ENCODE assay signal across 1 cellular context in genomic region chr2:86107031-86107430, GRCh38.
TF ChIP-seq lines count a peak whose summit lies in the region.

No MANE protein-coding gene starts in this region.

TF ChIP-seq in IMR-90, 13 proteins besides CTCF, POLR2A, EP300 and RAD21 (continued from another document):
- TF ChIP-seq BHLHE40 (IDR thresholded peaks at IDR 0.05; ENCODE audit: low read depth, low read length) (no peak), CEBPB (IDR thresholded peaks at IDR 0.05; ENCODE audit: low read depth, low read length) (no peak), MAFK (IDR thresholded peaks at IDR 0.05; ENCODE audit: low read depth, low read length) (no peak), CHD1 (IDR thresholded peaks at IDR 0.05; ENCODE audit: low read depth, low read length) (no peak), MAZ (IDR thresholded peaks at IDR 0.05; ENCODE audit: borderline replicate concordance, low read depth, low read length) (no peak)
- TF ChIP-seq, protein P1, sequence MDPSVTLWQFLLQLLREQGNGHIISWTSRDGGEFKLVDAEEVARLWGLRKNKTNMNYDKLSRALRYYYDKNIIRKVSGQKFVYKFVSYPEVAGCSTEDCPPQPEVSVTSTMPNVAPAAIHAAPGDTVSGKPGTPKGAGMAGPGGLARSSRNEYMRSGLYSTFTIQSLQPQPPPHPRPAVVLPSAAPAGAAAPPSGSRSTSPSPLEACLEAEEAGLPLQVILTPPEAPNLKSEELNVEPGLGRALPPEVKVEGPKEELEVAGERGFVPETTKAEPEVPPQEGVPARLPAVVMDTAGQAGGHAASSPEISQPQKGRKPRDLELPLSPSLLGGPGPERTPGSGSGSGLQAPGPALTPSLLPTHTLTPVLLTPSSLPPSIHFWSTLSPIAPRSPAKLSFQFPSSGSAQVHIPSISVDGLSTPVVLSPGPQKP (IDR thresholded peaks at IDR 0.05; ENCODE audit: borderline replicate concordance, low read depth, low read length), result no peak
